ENCODE assay signal across 21 cellular contexts in genomic region chr4:150332086-150332485, GRCh38.
DNase-seq lines count a peak whose midpoint lies in the region; ATAC-seq, FAIRE-seq and TF ChIP-seq lines count a peak whose summit lies in the region.
"Had no signal": no experiment of that assay in that cellular context is flagged by ENCODE, and none has a peak within 500 bp of the region (broad histone marks: within the 10 kb centered on the region; RNA-seq: fewer than 3 reads in every experiment).

No MANE protein-coding gene starts in this region.

- no peak overlapping the region for H3K14ac ChIP-seq in IMR-90 (replicated peaks; ENCODE audit: low read depth, low read length)
- H3K14ac ChIP-seq in mesenchymal stem cell (ENCODE audit: low read length in 2 of 2), result no peak overlapping the region

- H3K4ac ChIP-seq in IMR-90 (ENCODE audit: low read depth, low read length), result no peak overlapping the region
- no peak overlapping the region for H3K4ac ChIP-seq in mesenchymal stem cell (ENCODE audit: low read depth in 1 of 2, low read length in 2 of 2)

- H3K9me3 ChIP-seq in IMR-90 (ENCODE audit: control insufficient read depth, insufficient read depth, low read length) (no peaks in the 10 kb centered on the region), mesenchymal stem cell (ENCODE audit: control insufficient read depth, low read length) (no peaks in the 10 kb centered on the region), OCI-LY7 (ENCODE audit: low read length) (no peaks in the 10 kb centered on the region)
- H3K9me3 ChIP-seq: BLaER1, Caco-2 had no signal

- H2AFZ ChIP-seq in IMR-90 (replicated peaks; ENCODE audit: low read length, poor library complexity) (no peak overlapping the region), mesenchymal stem cell (ENCODE audit: low read depth, low read length) (no peak overlapping the region), OCI-LY7 (ENCODE audit: low read length) (no peak overlapping the region)
- H2AFZ ChIP-seq: GM23248 had no signal

- H3K4me3 ChIP-seq in IMR-90 (ENCODE audit: insufficient read depth, low read depth, low read length) (no peak overlapping the region), bronchial epithelial cell (ENCODE audit: low read depth, low read length) (no peak overlapping the region), mesenchymal stem cell (ENCODE audit: insufficient read depth in 1 of 2, low read depth in 1 of 2, low read length in 2 of 2) (no peak overlapping the region), OCI-LY7 (ENCODE audit: low read depth, low read length, poor library complexity, severe bottlenecking) (no peak overlapping the region)
- H3K4me3 ChIP-seq: BLaER1, GM23248 had no signal

- H4K8ac ChIP-seq in IMR-90 (ENCODE audit: low read depth in 2 of 2, low read length in 2 of 2) (no peak overlapping the region), mesenchymal stem cell (ENCODE audit: low read length) (no peak overlapping the region)

- H3K9ac ChIP-seq in IMR-90 (ENCODE audit: low read depth, low read length), result no peak overlapping the region
- no peak overlapping the region for H3K9ac ChIP-seq in mesenchymal stem cell (ENCODE audit: low read length)
- H3K9ac ChIP-seq: BLaER1, GM23248 had no signal

- H2BK5ac ChIP-seq in IMR-90 (ENCODE audit: low read depth, low read length, poor library complexity, severe bottlenecking) (no peak overlapping the region), mesenchymal stem cell (ENCODE audit: low read depth, low read length, poor library complexity, severe bottlenecking) (no peak overlapping the region)

- no peak overlapping the region for H3K56ac ChIP-seq in IMR-90 (ENCODE audit: extremely low read depth, insufficient read depth, low read length)

- DNase-seq in IMR-90 (no peak), bronchial epithelial cell (ENCODE audit: low read depth) (peak; percentile 12), fibroblast of peridontal ligament (ENCODE audit: extremely low read depth) (peak; percentile 52), mesenchymal stem cell (peak; percentile 20), NAMALWA (ENCODE audit: low spot score) (no peak), NCI-H526 (lab: John Stamatoyannopoulos, UW) (no peak), Ammon's horn (ENCODE audit: low spot score) (no peak), OCI-LY7 (ENCODE audit: low spot score) (no peak)
- DNase-seq: Caco-2; CD4-positive, CD25-positive, alpha-beta regulatory T cell; CD8-positive, alpha-beta T cell; DMS 273 treated with DMSO at 0.1 percent for 48 hours; DMS79; GF-D8; GM23248; H7; HCEC 1CT had no signal

- no peak for TF ChIP-seq RAD21 in IMR-90 (IDR thresholded peaks at IDR 0.05; ENCODE audit: low read length)

- BruUV-seq in IMR-90 (replicated peaks; lab: Mats Ljungman, UMichigan) (no TSS peak), OCI-LY7 (replicated peaks; lab: Mats Ljungman, UMichigan) (no TSS peak)

- no peaks in the 10 kb centered on the region; the same call in 1 of the 2 replicates for H3K79me2 ChIP-seq in OCI-LY7 (ENCODE audit: insufficient read depth, low read depth, low read length)

- no peak overlapping the region for H3K4me2 ChIP-seq in IMR-90 (ENCODE audit: low read depth, low read length)
- no peak overlapping the region for H3K4me2 ChIP-seq in mesenchymal stem cell (ENCODE audit: low read length, poor library complexity, severe bottlenecking)
- H3K4me2 ChIP-seq in OCI-LY7 (ENCODE audit: low read length), result no peak overlapping the region
- H3K4me2 ChIP-seq: BLaER1 had no signal

- H2BK120ac ChIP-seq in IMR-90 (ENCODE audit: low read depth, low read length) (no peak overlapping the region), mesenchymal stem cell (ENCODE audit: low read depth, low read length) (no peak overlapping the region)

- dilution Hi-C loops in IMR-90 (cut with HindIII; ENCODE audit: low sequenced_read_pairs, unreplicated experiment), result no loop called here

- no peak overlapping the region for H3K27ac ChIP-seq in IMR-90 (ENCODE audit: insufficient read depth, low read length)
- no peak overlapping the region for H3K27ac ChIP-seq in mesenchymal stem cell (ENCODE audit: low read length, poor library complexity, severe bottlenecking)
- H3K27ac ChIP-seq in OCI-LY7 (ENCODE audit: low read depth, low read length, poor library complexity, severe bottlenecking), result no peak overlapping the region
- H3K27ac ChIP-seq: BLaER1, C4-2B, GM23248 had no signal

- H3K23ac ChIP-seq in IMR-90 (ENCODE audit: low read depth, low read length) (no peak overlapping the region), mesenchymal stem cell (ENCODE audit: low read length in 2 of 2) (no peak overlapping the region)

- H2BK20ac ChIP-seq in IMR-90 (ENCODE audit: low read depth, low read length), result no peak overlapping the region

- H3K18ac ChIP-seq in IMR-90 (ENCODE audit: low read depth, low read length) (no peak overlapping the region), mesenchymal stem cell (ENCODE audit: low read depth in 1 of 2, low read length in 2 of 2) (no peak overlapping the region)

- CTCF ChIA-PET in IMR-90 (lab: Yijun Ruan, JAX) (interaction anchor here (1.5 kb wide), 1 partner anchor 9 kb away, joined by 4 read pairs; no protein-coding TSS in a partner anchor), OCI-LY7 (lab: Charles Lee; ENCODE audit: unreplicated experiment) (no interaction called here)

- no peaks in the 10 kb centered on the region for H3K27me3 ChIP-seq in IMR-90 (ENCODE audit: control insufficient read depth, insufficient read depth, low read length)
- H3K27me3 ChIP-seq in bronchial epithelial cell (ENCODE audit: control insufficient read depth, insufficient read depth, low read length), result no peaks in the 10 kb centered on the region
- no peaks in the 10 kb centered on the region for H3K27me3 ChIP-seq in mesenchymal stem cell (ENCODE audit: control insufficient read depth in 1 of 2, insufficient read depth in 1 of 2, low read length in 2 of 2)
- H3K27me3 ChIP-seq: BLaER1 had no signal

- TF ChIP-seq CTCF in IMR-90 (conservative IDR thresholded peaks at IDR 0.05; ENCODE audit: low read depth, low read length) (no peak), bronchial epithelial cell (IDR thresholded peaks at IDR 0.05; ENCODE audit: insufficient read depth, low read length, severe bottlenecking) (no peak), OCI-LY7 (conservative IDR thresholded peaks at IDR 0.05; ENCODE audit: low read length) (no peak)

- ATAC-seq in IMR-90 (ENCODE audit: low read depth), result peak; percentile 69
- ATAC-seq: CD8-positive, alpha-beta T cell had no signal

- POLR2A ChIA-PET in IMR-90 (lab: Charles Lee; ENCODE audit: unreplicated experiment) (no interaction called here), OCI-LY7 (lab: Charles Lee) (no interaction called here)

- no peak overlapping the region for H4K91ac ChIP-seq in IMR-90 (ENCODE audit: insufficient read depth, low read depth, low read length)
- H4K91ac ChIP-seq in mesenchymal stem cell (ENCODE audit: low read length), result no peak overlapping the region

- H3K9me2 ChIP-seq in OCI-LY7 (ENCODE audit: insufficient read depth, low read length), result 0 out of 2 replicates have a peak, but pooled peaks cover 3% of the 10 kb centered on the region

- H3K36me3 ChIP-seq in IMR-90 (ENCODE audit: control insufficient read depth, insufficient read depth, low read length) (no peaks in the 10 kb centered on the region), bronchial epithelial cell (ENCODE audit: control insufficient read depth, insufficient read depth, low read length) (no peaks in the 10 kb centered on the region), mesenchymal stem cell (ENCODE audit: control insufficient read depth in 1 of 2, insufficient read depth in 2 of 2, low read depth in 1 of 2, low read length in 2 of 2) (peaks cover 0 to 5% of the 10 kb centered on the region in 2 experiments), OCI-LY7 (ENCODE audit: insufficient read depth, low read length) (no peaks in the 10 kb centered on the region)
- H3K36me3 ChIP-seq: BLaER1 had no signal

- no peaks in the 10 kb centered on the region for H3K9me1 ChIP-seq in IMR-90 (ENCODE audit: insufficient read depth, low read length)

- H4K5ac ChIP-seq in IMR-90 (ENCODE audit: low read depth, low read length), result no peak overlapping the region

- H2AK5ac ChIP-seq in IMR-90 (ENCODE audit: low read depth, low read length), result no peak overlapping the region
- H2AK5ac ChIP-seq in mesenchymal stem cell (ENCODE audit: low read length, severe bottlenecking), result no peak overlapping the region

- no peak overlapping the region for H2BK15ac ChIP-seq in IMR-90 (ENCODE audit: low read depth, low read length)
- H2BK15ac ChIP-seq in mesenchymal stem cell (ENCODE audit: low read depth, poor library complexity, severe bottlenecking), result no peak overlapping the region

- in situ Hi-C loops in IMR-90 (cut with MboI; ENCODE audit: low sequenced_read_pairs), result no loop called here

- no peak for FAIRE-seq in bronchial epithelial cell (lab: Jason Lieb, UNC)
- FAIRE-seq: GM12891, H1 had no signal

- no peaks in the 10 kb centered on the region for H3K79me1 ChIP-seq in IMR-90 (ENCODE audit: low read depth in 1 of 2, low read length in 2 of 2)
- peaks cover 2% of the 10 kb centered on the region for H3K79me1 ChIP-seq in mesenchymal stem cell (replicated peaks; ENCODE audit: low read length, poor library complexity, severe bottlenecking)

- no peak overlapping the region for H2AK9ac ChIP-seq in IMR-90 (replicated peaks; ENCODE audit: low read depth, low read length, poor library complexity)

- H3K4me1 ChIP-seq in IMR-90 (ENCODE audit: control insufficient read depth, insufficient read depth, low read length) (no peaks in the 10 kb centered on the region), mesenchymal stem cell (ENCODE audit: control insufficient read depth, insufficient read depth, low read depth, low read length) (peaks cover 2% of the 10 kb centered on the region), OCI-LY7 (ENCODE audit: insufficient read depth, low read length, poor library complexity, severe bottlenecking) (no peaks in the 10 kb centered on the region)
- H3K4me1 ChIP-seq: BLaER1, Caco-2 had no signal

- intact Hi-C loops in IMR-90 (cut with micrococcal nuclease) (no loop called here), OCI-LY7 (cut with micrococcal nuclease; ENCODE audit: unreplicated experiment) (no loop called here)

- H2BK12ac ChIP-seq in mesenchymal stem cell (ENCODE audit: low read length in 2 of 2), result no peak overlapping the region

- TF ChIP-seq POLR2A in IMR-90 (IDR thresholded peaks at IDR 0.05; ENCODE audit: low read depth, low read length), result no peak

- H4K20me1 ChIP-seq in IMR-90 (ENCODE audit: insufficient read depth, low read length) (no peaks in the 10 kb centered on the region), OCI-LY7 (ENCODE audit: insufficient read depth, low read length) (no peaks in the 10 kb centered on the region)
- H4K20me1 ChIP-seq: BLaER1 had no signal

TF ChIP-seq in IMR-90, 13 proteins besides CTCF, POLR2A, EP300 and RAD21 (continues in another document):
- no peak for TF ChIP-seq NFE2L2 (IDR thresholded peaks at IDR 0.05; ENCODE audit: low read depth, low read length)
- TF ChIP-seq, protein P1, sequence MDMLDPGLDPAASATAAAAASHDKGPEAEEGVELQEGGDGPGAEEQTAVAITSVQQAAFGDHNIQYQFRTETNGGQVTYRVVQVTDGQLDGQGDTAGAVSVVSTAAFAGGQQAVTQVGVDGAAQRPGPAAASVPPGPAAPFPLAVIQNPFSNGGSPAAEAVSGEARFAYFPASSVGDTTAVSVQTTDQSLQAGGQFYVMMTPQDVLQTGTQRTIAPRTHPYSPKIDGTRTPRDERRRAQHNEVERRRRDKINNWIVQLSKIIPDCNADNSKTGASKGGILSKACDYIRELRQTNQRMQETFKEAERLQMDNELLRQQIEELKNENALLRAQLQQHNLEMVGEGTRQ (IDR thresholded peaks at IDR 0.05; ENCODE audit: low read depth, low read length), result no peak

Comparison
In these comparisons a context has a peak if more than half of its experiments do, and no peak if none do; other contexts are left out.
1. DNase-seq: peak in bronchial epithelial cell (single experiment), fibroblast of peridontal ligament (single experiment) and mesenchymal stem cell (single experiment); none in IMR-90 (single experiment), NAMALWA (single experiment), NCI-H526 (0 of 2), Ammon's horn (single experiment) and OCI-LY7 (single experiment).